Comparison of ENCODE assay signal across 30 cellular contexts in genomic region chr1:80673935-80674597, GRCh38.
DNase-seq lines count a peak whose midpoint lies in the region; ATAC-seq, FAIRE-seq and TF ChIP-seq lines count a peak whose summit lies in the region.
"Had no signal": no experiment of that assay in that cellular context is flagged by ENCODE, and none has a peak within 500 bp of the region (broad histone marks: within the 10 kb centered on the region; RNA-seq: fewer than 3 reads in every experiment).

No MANE protein-coding gene starts in this region.

- H3K27ac Mint-ChIP-seq in endodermal cell = peak overlapping the region; percentile 48
- H3K27ac Mint-ChIP-seq in mesothelial cell of epicardium = peak overlapping the region; percentile 82
- H3K27ac Mint-ChIP-seq: activated B cell treated with CpG ODN at 0.5 μM for 24 hours; activated naive CD4-positive, alpha-beta T cell treated with anti-CD3 and anti-CD28 coated beads, Interleukin-2, amount 50 U/mL, for 72 hours; activated T-helper 17 cell treated with anti-CD3 and anti-CD28 coated beads, Interleukin-2, amount 50 U/mL, for 72 hours; B cell; natural killer cell had no signal

- no peak for TF ChIP-seq CTCF in right lobe of liver (IDR thresholded peaks at IDR 0.05)
- no peak for TF ChIP-seq CTCF in HepG2 (CRISPR knock-in tag; IDR thresholded peaks at IDR 0.05)
- peak; percentile 12 for TF ChIP-seq CTCF in endodermal cell (conservative IDR thresholded peaks at IDR 0.05)
- TF ChIP-seq CTCF in mesothelial cell of epicardium (IDR thresholded peaks at IDR 0.05; ENCODE audit: unreplicated experiment) = no peak

- no peaks in the 10 kb centered on the region for H3K27me3 ChIP-seq in right lobe of liver
- H3K27me3 ChIP-seq in HepG2 (ENCODE audit: control insufficient read depth in 1 of 2, insufficient read depth in 2 of 2, low read length in 2 of 2) = no peaks in the 10 kb centered on the region
- H3K27me3 ChIP-seq in endodermal cell (ENCODE audit: control insufficient read depth, insufficient read depth, low read length, poor library complexity, severe bottlenecking) = no peaks in the 10 kb centered on the region
- H3K27me3 ChIP-seq: upper lobe of right lung had no signal

- no TSS peak for BruUV-seq in HepG2 (replicated peaks; lab: Mats Ljungman, UMichigan)

- H3K4me3 ChIP-seq in right lobe of liver (no peak overlapping the region), HepG2 (replicated peaks in 1 of 3; ENCODE audit: insufficient read depth in 1 of 3, low read depth in 2 of 3, low read length in 3 of 3) (no peak overlapping the region), endodermal cell (ENCODE audit: low read length) (no peak overlapping the region)
- H3K4me3 ChIP-seq: dorsolateral prefrontal cortex, K562, upper lobe of right lung had no signal

- TF ChIP-seq POLR2A in right lobe of liver (IDR thresholded peaks at IDR 0.05) (no peak), HepG2 (IDR thresholded peaks at IDR 0.05; ENCODE audit: insufficient read depth in 1 of 2, low read depth in 2 of 2, low read length in 2 of 2) (no peak)

- no peaks in the 10 kb centered on the region for H3K4me1 ChIP-seq in right lobe of liver
- H3K4me1 ChIP-seq in HepG2 (ENCODE audit: insufficient read depth, low read length) = no peaks in the 10 kb centered on the region
- no peaks in the 10 kb centered on the region for H3K4me1 ChIP-seq in endodermal cell (ENCODE audit: control insufficient read depth, insufficient read depth, low read length)
- H3K4me1 ChIP-seq: upper lobe of right lung had no signal

- no peaks in the 10 kb centered on the region for H3K9me3 Mint-ChIP-seq in endodermal cell
- no peaks in the 10 kb centered on the region for H3K9me3 Mint-ChIP-seq in mesothelial cell of epicardium
- H3K9me3 Mint-ChIP-seq: activated B cell treated with CpG ODN at 0.5 μM for 24 hours had no signal

- H3K36me3 ChIP-seq in right lobe of liver = no peaks in the 10 kb centered on the region
- H3K36me3 ChIP-seq in HepG2 (replicated peaks in 1 of 2; ENCODE audit: control insufficient read depth in 1 of 2, insufficient read depth in 2 of 2, low read length in 2 of 2) = no peaks in the 10 kb centered on the region
- H3K36me3 ChIP-seq in endodermal cell (ENCODE audit: control insufficient read depth, insufficient read depth, low read length) = no peaks in the 10 kb centered on the region
- H3K36me3 ChIP-seq: upper lobe of right lung had no signal

- no peak overlapping the region for H3K4me2 ChIP-seq in HepG2 (ENCODE audit: low read depth, low read length)

- no peak overlapping the region for H3K4me3 Mint-ChIP-seq in endodermal cell
- peak overlapping the region; percentile 16 for H3K4me3 Mint-ChIP-seq in mesothelial cell of epicardium
- H3K4me3 Mint-ChIP-seq: activated B cell treated with CpG ODN at 0.5 μM for 24 hours; activated T-helper 17 cell treated with anti-CD3 and anti-CD28 coated beads, Interleukin-2, amount 50 U/mL, for 72 hours; B cell; natural killer cell had no signal

- in situ Hi-C loops in HepG2 (cut with HindIII; ENCODE audit: extremely low pct_ligation_motif_present, low pct_unique_long_range_greater_than_20kb) = no loop called here

- H3K27me3 Mint-ChIP-seq in endodermal cell (ENCODE audit: insufficient read depth) = no peaks in the 10 kb centered on the region
- no peaks in the 10 kb centered on the region for H3K27me3 Mint-ChIP-seq in mesothelial cell of epicardium (ENCODE audit: low read depth)
- H3K27me3 Mint-ChIP-seq: activated B cell treated with CpG ODN at 0.5 μM for 24 hours; activated T-helper 17 cell treated with anti-CD3 and anti-CD28 coated beads, Interleukin-2, amount 50 U/mL, for 72 hours; B cell had no signal

- H3K9me3 ChIP-seq in right lobe of liver (no peaks in the 10 kb centered on the region), HepG2 (ENCODE audit: low read length) (peaks cover 75% of the 10 kb centered on the region), endodermal cell (ENCODE audit: control insufficient read depth, low read length) (no peaks in the 10 kb centered on the region)
- H3K9me3 ChIP-seq: upper lobe of right lung had no signal

- TF ChIP-seq EP300 in HepG2 (IDR thresholded peaks at IDR 0.05; ENCODE audit: low read depth in 2 of 2, low read length in 2 of 2) (no peak), HepG2 (CRISPR knock-in tag; IDR thresholded peaks at IDR 0.05; ENCODE audit: borderline replicate concordance) (no peak)

- TF ChIP-seq RAD21 in HepG2 (CRISPR knock-in tag; IDR thresholded peaks at IDR 0.05) = no peak

- 69% methylated on average over 3 of the region's 3 CpGs for WGBS in right lobe of liver (ENCODE audit: insufficient coverage, low coverage, low lambda C conversion rate, missing lambda C conversion rate)
- WGBS in HepG2 (ENCODE audit: low lambda C conversion rate) = 21% methylated on average over 3 of the region's 3 CpGs
- WGBS in endodermal cell (ENCODE audit: insufficient coverage in 1 of 2, insufficient read length in 1 of 2), 2 experiments = 88 to 100% methylated on average over 1 to 2 of the region's 3 CpGs

- FAIRE-seq in HepG2 (lab: Jason Lieb, UNC) = no peak
- FAIRE-seq: astrocyte, GM12892, K562 had no signal

- CTCF ChIA-PET in HepG2 (lab: Yijun Ruan, JAX; ENCODE audit: low intra/inter-chr PET ratio, low total read pairs) = no interaction called here

- DNase-seq in right lobe of liver (no peak), HepG2 (ENCODE audit: low spot score) (no peak), endodermal cell (no peak), mesothelial cell of epicardium (ENCODE audit: low spot score in 2 of 2, unreplicated experiment in 2 of 2) (no peak), NCI-H146 (lab: John Stamatoyannopoulos, UW) (no peak), COR-L47 (lab: John Stamatoyannopoulos, UW) (no peak)
- DNase-seq in activated naive CD4-positive, alpha-beta T cell (lab: John Stamatoyannopoulos, UW) = no peak
- DNase-seq: 8988T; activated B cell treated with CpG ODN at 0.5 μM for 24 hours; activated CD8-positive, alpha-beta memory T cell treated with anti-CD3 and anti-CD28 coated beads, Interleukin-2, amount 50 U/mL, for 4 hours; central memory CD4-positive, alpha-beta T cell; DND-41; dorsolateral prefrontal cortex; glutamatergic neuron; left colon; midbrain; MM.1S; natural killer cell; NCI-H1417; NCI-H2081 treated with DMSO at 0.1 percent for 48 hours; NCI-H446; upper lobe of right lung had no signal

- peak; percentile 40 to 66 (median 56) for ATAC-seq in right lobe of liver
- no peak for ATAC-seq in HepG2
- ATAC-seq in GM18520 (IDR thresholded peaks at IDR 0.05; ENCODE audit: unreplicated experiment) = no peak
- ATAC-seq: activated naive CD4-positive, alpha-beta T cell treated with anti-CD3 and anti-CD28 coated beads, Interleukin-2, amount 50 U/mL, for 72 hours; activated T-helper 17 cell treated with anti-CD3 and anti-CD28 coated beads, Interleukin-2, amount 50 U/mL, for 72 hours; K562; left colon; natural killer cell; Right ventricle myocardium inferior; upper lobe of right lung had no signal

- H4K20me1 ChIP-seq in HepG2 (ENCODE audit: insufficient read depth, low read length) = no peaks in the 10 kb centered on the region

- no peaks in the 10 kb centered on the region for H3K79me2 ChIP-seq in HepG2 (ENCODE audit: insufficient read depth, low read length)

- H3K4me1 Mint-ChIP-seq in endodermal cell (peaks cover 8% of the 10 kb centered on the region), mesothelial cell of epicardium (peaks cover 30% of the 10 kb centered on the region)
- H3K4me1 Mint-ChIP-seq: activated B cell treated with CpG ODN at 0.5 μM for 24 hours; activated T-helper 17 cell treated with anti-CD3 and anti-CD28 coated beads, Interleukin-2, amount 50 U/mL, for 72 hours; B cell; natural killer cell had no signal

- intact Hi-C loops in right lobe of liver (cut with DNase I) (no loop called here), HepG2 (cut with micrococcal nuclease; ENCODE audit: unreplicated experiment) (no loop called here)

- H3K9ac ChIP-seq in HepG2 (ENCODE audit: insufficient read depth, low read depth, low read length) (no peak overlapping the region), endodermal cell (ENCODE audit: extremely low read depth, low read length, poor library complexity, severe bottlenecking) (no peak overlapping the region)

- no peak overlapping the region for H3K27ac ChIP-seq in right lobe of liver
- H3K27ac ChIP-seq in HepG2 (ENCODE audit: extremely low read length, insufficient read depth, low read length) = no peak overlapping the region
- peak overlapping the region; percentile 44 for H3K27ac ChIP-seq in endodermal cell (ENCODE audit: low read depth, low read length)
- H3K27ac ChIP-seq: dorsolateral prefrontal cortex, upper lobe of right lung had no signal

- H2AFZ ChIP-seq in HepG2 (ENCODE audit: low read length) = no peak overlapping the region

- H3K36me3 Mint-ChIP-seq in endodermal cell (ENCODE audit: low read depth) (no peaks in the 10 kb centered on the region), mesothelial cell of epicardium (no peaks in the 10 kb centered on the region)
- H3K36me3 Mint-ChIP-seq: activated naive CD4-positive, alpha-beta T cell treated with anti-CD3 and anti-CD28 coated beads, Interleukin-2, amount 50 U/mL, for 72 hours had no signal

- POLR2A ChIA-PET in HepG2 (lab: Yijun Ruan, JAX) = no interaction called here

TF ChIP-seq in HepG2, 621 proteins besides CTCF, POLR2A, EP300 and RAD21 (continues in another document):
- no peak for TF ChIP-seq ETV6 (CRISPR knock-in tag; conservative IDR thresholded peaks at IDR 0.05)
- no peak for TF ChIP-seq NAIF1 (CRISPR knock-in tag; IDR thresholded peaks at IDR 0.05; ENCODE audit: borderline replicate concordance)
- no peak for TF ChIP-seq ZNF749 (CRISPR knock-in tag; IDR thresholded peaks at IDR 0.05; ENCODE audit: borderline replicate concordance)

Comparison
In these comparisons a context has a peak if more than half of its experiments do, and no peak if none do; other contexts are left out.
1. ATAC-seq: peak in right lobe of liver (4 of 4); none in HepG2 (single experiment) and GM18520 (single experiment).